In genomic region chr19:2289714-2290435, GRCh38 we compare ENCODE assay signal across 8 cellular contexts. TPM values are rescaled to one million over a fixed set of nuclear protein-coding genes. Genes with fewer than 3 reads are reported as not detected.
A peak's percentile ranks its signal among the peaks of the same experiment; 100 is the strongest.
DNase-seq lines count a peak whose midpoint lies in the region; ATAC-seq, FAIRE-seq and TF ChIP-seq lines count a peak whose summit lies in the region.

No MANE protein-coding gene starts in this region.

- H3K27me3 Mint-ChIP-seq in central memory CD8-positive, alpha-beta T cell, result no peaks in the 10 kb centered on the region

- ATAC-seq in HepG2 (no peak), GM21717 (IDR thresholded peaks at IDR 0.05; ENCODE audit: unreplicated experiment) (no peak)
- peak; percentile 71 for ATAC-seq in central memory CD8-positive, alpha-beta T cell (replicated peaks; ENCODE audit: extremely low read depth, poor library complexity, severe bottlenecking)

- BruUV-seq in HepG2 (replicated peaks; lab: Mats Ljungman, UMichigan), result no TSS peak

- TF ChIP-seq CTCF in liver (IDR thresholded peaks at IDR 0.05; ENCODE audit: low read depth, low read length, missing input control) (no peak), HepG2 (CRISPR knock-in tag; IDR thresholded peaks at IDR 0.05) (no peak)

- H3K36me3 Mint-ChIP-seq in central memory CD8-positive, alpha-beta T cell (ENCODE audit: insufficient read depth), result peaks cover 43% of the 10 kb centered on the region

- H4K20me1 ChIP-seq in HepG2 (ENCODE audit: insufficient read depth, low read length), result no peaks in the 10 kb centered on the region; the same call in 1 of the 2 replicates

- no peaks in the 10 kb centered on the region for H3K9me3 ChIP-seq in liver (ENCODE audit: control insufficient read depth in 4 of 4, low read length in 3 of 4)
- H3K9me3 ChIP-seq in HepG2 (ENCODE audit: low read length), result no peaks in the 10 kb centered on the region
- no peaks in the 10 kb centered on the region for H3K9me3 ChIP-seq in mucosa of rectum (ENCODE audit: control insufficient read depth in 2 of 2, low read length in 2 of 2)

- DNase-seq in HepG2 (ENCODE audit: low spot score) (no peak), SKM-1 treated with dmso at 0.1 percent for 144 hours (lab: John Stamatoyannopoulos, UW; ENCODE audit: unreplicated experiment) (peak; percentile 97), NCI-H2107 treated with DMSO at 0.1 percent for 48 hours (lab: John Stamatoyannopoulos, UW; ENCODE audit: unreplicated experiment) (no peak), HTR-8/SVneo (ENCODE audit: insufficient read length, low spot score) (no peak)
- no peak for DNase-seq in central memory CD8-positive, alpha-beta T cell (ENCODE audit: low spot score in 2 of 2)

- no peak for TF ChIP-seq EP300 in HepG2 (IDR thresholded peaks at IDR 0.05; ENCODE audit: low read depth in 2 of 2, low read length in 2 of 2)
- TF ChIP-seq EP300 in HepG2 (CRISPR knock-in tag; IDR thresholded peaks at IDR 0.05; ENCODE audit: borderline replicate concordance), result no peak

- peak overlapping the region in 2 of 3 donors; percentile 16 to 42 for H3K4me3 ChIP-seq in liver (ENCODE audit: low read depth in 1 of 3, low read length in 3 of 3)
- no peak overlapping the region; a peak in 1 of 6 replicates for H3K4me3 ChIP-seq in HepG2 (replicated peaks in 1 of 3; ENCODE audit: insufficient read depth in 1 of 3, low read depth in 2 of 3, low read length in 3 of 3)
- H3K4me3 ChIP-seq in mucosa of rectum (ENCODE audit: low read length in 2 of 2), result peak overlapping the region; percentile 49 to 64

- TF ChIP-seq POLR2A in HepG2 (IDR thresholded peaks at IDR 0.05; ENCODE audit: insufficient read depth in 1 of 2, low read depth in 2 of 2, low read length in 2 of 2), result no peak

- FAIRE-seq in HepG2 (lab: Jason Lieb, UNC) (no peak), HTR-8/SVneo (lab: Jason Lieb, UNC) (no peak)

- TF ChIP-seq RAD21 in liver (IDR thresholded peaks at IDR 0.05), result no peak
- TF ChIP-seq RAD21 in HepG2 (CRISPR knock-in tag; IDR thresholded peaks at IDR 0.05), result no peak

- no peaks in the 10 kb centered on the region for H3K79me2 ChIP-seq in HepG2 (ENCODE audit: insufficient read depth, low read length)

- H3K36me3 ChIP-seq in liver (ENCODE audit: control insufficient read depth in 4 of 4, insufficient read depth in 3 of 4, low read depth in 1 of 4, low read length in 3 of 4), result no peaks in the 10 kb centered on the region
- H3K36me3 ChIP-seq in HepG2 (replicated peaks in 1 of 2; ENCODE audit: control insufficient read depth in 1 of 2, insufficient read depth in 2 of 2, low read length in 2 of 2), result no peaks in the 10 kb centered on the region
- no peaks in the 10 kb centered on the region for H3K36me3 ChIP-seq in mucosa of rectum (ENCODE audit: control insufficient read depth in 2 of 2, insufficient read depth in 2 of 2, low read length in 2 of 2)

- H3K27ac ChIP-seq in liver (ENCODE audit: low read depth in 1 of 2, low read length in 2 of 2) (peak overlapping the region; percentile 50 to 61), HepG2 (ENCODE audit: extremely low read length, insufficient read depth, low read length) (no peak overlapping the region), mucosa of rectum (ENCODE audit: low read depth in 2 of 2, low read length in 2 of 2) (peak overlapping the region in 1 of 2 donors; percentile 76)

- intact Hi-C loops in HepG2 (cut with micrococcal nuclease; ENCODE audit: unreplicated experiment), result no loop called here

- no peak overlapping the region for H3K9ac ChIP-seq in liver (ENCODE audit: low read depth in 1 of 2, low read length in 2 of 2)
- no peak overlapping the region for H3K9ac ChIP-seq in HepG2 (ENCODE audit: insufficient read depth, low read depth, low read length)
- H3K9ac ChIP-seq in mucosa of rectum (ENCODE audit: low read depth in 1 of 2, low read length in 2 of 2), result peak overlapping the region in 1 of 2 donors; percentile 14

- no peak overlapping the region for H2AFZ ChIP-seq in HepG2 (ENCODE audit: low read length)

- H3K27me3 ChIP-seq in liver (ENCODE audit: control insufficient read depth in 4 of 4, insufficient read depth in 4 of 4, low read length in 3 of 4), result peaks cover 0 to 3% (median 0%) of the 10 kb centered on the region in 4 donors
- H3K27me3 ChIP-seq in HepG2 (ENCODE audit: control insufficient read depth in 1 of 2, insufficient read depth in 2 of 2, low read length in 2 of 2), result peaks cover 32 to 91% of the 10 kb centered on the region in 2 experiments
- peaks cover 27 to 53% of the 10 kb centered on the region in 2 donors for H3K27me3 ChIP-seq in mucosa of rectum (ENCODE audit: control insufficient read depth in 2 of 2, insufficient read depth in 2 of 2, low read length in 2 of 2)

- 3% methylated on average over 74 of the region's 74 CpGs for WGBS in liver
- 22% methylated on average over 10 of the region's 74 CpGs for WGBS in HepG2 (ENCODE audit: low lambda C conversion rate)

- POLR2A ChIA-PET in HepG2 (lab: Yijun Ruan, JAX), result no interaction called here

- no peak overlapping the region for H3K4me2 ChIP-seq in HepG2 (ENCODE audit: low read depth, low read length)

- H3K4me1 ChIP-seq in liver (ENCODE audit: control insufficient read depth in 4 of 4, insufficient read depth in 4 of 4, low read length in 3 of 4) (peaks cover 0 to 20% (median 11%) of the 10 kb centered on the region in 4 donors), HepG2 (ENCODE audit: insufficient read depth, low read length) (peaks cover 46% of the 10 kb centered on the region), mucosa of rectum (ENCODE audit: control insufficient read depth in 2 of 2, insufficient read depth in 2 of 2, low read length in 2 of 2) (peaks cover 0 to 17% of the 10 kb centered on the region in 2 donors)

- CTCF ChIA-PET in HepG2 (lab: Yijun Ruan, JAX; ENCODE audit: low intra/inter-chr PET ratio, low total read pairs), result no interaction called here

- H3K9me3 Mint-ChIP-seq in central memory CD8-positive, alpha-beta T cell, result no peaks in the 10 kb centered on the region

- peak overlapping the region; percentile 90 for H3K27ac Mint-ChIP-seq in central memory CD8-positive, alpha-beta T cell (ENCODE audit: low read depth)

- peaks cover 29% of the 10 kb centered on the region for H3K4me1 Mint-ChIP-seq in central memory CD8-positive, alpha-beta T cell

- in situ Hi-C loops in HepG2 (cut with HindIII; ENCODE audit: extremely low pct_ligation_motif_present, low pct_unique_long_range_greater_than_20kb), result no loop called here

- peak overlapping the region; percentile 77 for H3K4me3 Mint-ChIP-seq in central memory CD8-positive, alpha-beta T cell

RNA-seq across cellular contexts. Expression of gene PEAK3, which starts 7.9 kb away (rescaled TPM):
- total RNA-seq in liver (under 1 TPM; 0.09 to 0.67 TPM), HepG2 (2016; rRNA removed; fragmentation: Illumina TruSeq; extraction: Trizol) (not detected in 2 replicates)
- polyA plus RNA-seq in liver (under 1 TPM; 0.21 to 0.42 TPM), HepG2 (2011; rRNA removed) (not detected in 2 replicates)
- total RNA-seq in HepG2 (2016; cell fraction: cytosol; rRNA removed; fragmentation: Illumina TruSeq; extraction: Trizol; ENCODE audit: low read depth), result not detected in 2 replicates
- not detected in 2 replicates for total RNA-seq in HepG2 (2016; cell fraction: insoluble cytoplasmic fraction; rRNA removed; fragmentation: Illumina TruSeq; extraction: Trizol)
- not detected in 2 replicates for total RNA-seq in HepG2 (2016; cell fraction: membrane; rRNA removed; fragmentation: Illumina TruSeq; extraction: Trizol)
- not detected in 2 replicates for total RNA-seq in HepG2 (2016; cell fraction: nucleus; rRNA removed; fragmentation: Illumina TruSeq; extraction: Trizol)
- not detected in 2 replicates for polyA plus RNA-seq in HepG2 (2011; cell fraction: cytosol; rRNA removed)
- not detected in 2 replicates for polyA plus RNA-seq in HepG2 (2011; cell fraction: nucleus; rRNA removed)
- not detected in 2 replicates for polyA plus RNA-seq in HepG2 (2012)
- not detected in 2 replicates for polyA plus RNA-seq in HepG2 (2016; cell fraction: cytosol; fragmentation: Illumina TruSeq; extraction: Trizol; ENCODE audit: low read depth)
- not detected in 2 replicates for polyA plus RNA-seq in HepG2 (2016; cell fraction: insoluble cytoplasmic fraction; fragmentation: Illumina TruSeq; extraction: Trizol; ENCODE audit: low read depth)
- not detected in 2 replicates for polyA plus RNA-seq in HepG2 (2016; cell fraction: membrane; fragmentation: Illumina TruSeq; extraction: Trizol; ENCODE audit: low read depth)
- polyA plus RNA-seq in HepG2 (2016; cell fraction: nucleus; fragmentation: Illumina TruSeq; extraction: Trizol; ENCODE audit: insufficient read depth, low read depth), result not detected in 2 replicates
- polyA minus RNA-seq in HepG2 (2011; rRNA and poly(A)+ RNA removed; ENCODE audit: low replicate concordance), result not detected in 2 replicates
- not detected in 2 replicates for polyA minus RNA-seq in HepG2 (2011; cell fraction: cytosol; rRNA and poly(A)+ RNA removed)
- polyA minus RNA-seq in HepG2 (2011; cell fraction: nucleus; rRNA and poly(A)+ RNA removed), result not detected in 2 replicates

RNA-seq across cellular contexts. Expression of gene LINGO3, which starts 18.1 kb away (rescaled TPM):
- total RNA-seq in liver, result under 1 TPM; 0.05 to 0.08 TPM
- polyA plus RNA-seq in liver, result under 1 TPM; 0.02 to 0.08 TPM
- not detected in 2 replicates for total RNA-seq in HepG2 (2016; rRNA removed; fragmentation: Illumina TruSeq; extraction: Trizol)
- total RNA-seq in HepG2 (2016; cell fraction: cytosol; rRNA removed; fragmentation: Illumina TruSeq; extraction: Trizol; ENCODE audit: low read depth), result not detected in 2 replicates
- total RNA-seq in HepG2 (2016; cell fraction: insoluble cytoplasmic fraction; rRNA removed; fragmentation: Illumina TruSeq; extraction: Trizol), result not detected in 2 replicates
- total RNA-seq in HepG2 (2016; cell fraction: membrane; rRNA removed; fragmentation: Illumina TruSeq; extraction: Trizol), result not detected in 2 replicates
- not detected in 2 replicates for total RNA-seq in HepG2 (2016; cell fraction: nucleus; rRNA removed; fragmentation: Illumina TruSeq; extraction: Trizol)
- polyA plus RNA-seq in HepG2 (2011; rRNA removed), result not detected in 2 replicates
- polyA plus RNA-seq in HepG2 (2011; cell fraction: cytosol; rRNA removed), result not detected in 2 replicates
- polyA plus RNA-seq in HepG2 (2011; cell fraction: nucleus; rRNA removed), result not detected in 2 replicates
- polyA plus RNA-seq in HepG2 (2012), result not detected in 2 replicates
- polyA plus RNA-seq in HepG2 (2016; cell fraction: cytosol; fragmentation: Illumina TruSeq; extraction: Trizol; ENCODE audit: low read depth), result not detected in 2 replicates
- not detected in 2 replicates for polyA plus RNA-seq in HepG2 (2016; cell fraction: insoluble cytoplasmic fraction; fragmentation: Illumina TruSeq; extraction: Trizol; ENCODE audit: low read depth)
- polyA plus RNA-seq in HepG2 (2016; cell fraction: membrane; fragmentation: Illumina TruSeq; extraction: Trizol; ENCODE audit: low read depth), result not detected in 2 replicates
- not detected in 2 replicates for polyA plus RNA-seq in HepG2 (2016; cell fraction: nucleus; fragmentation: Illumina TruSeq; extraction: Trizol; ENCODE audit: insufficient read depth, low read depth)
- not detected in 2 replicates for polyA minus RNA-seq in HepG2 (2011; rRNA and poly(A)+ RNA removed; ENCODE audit: low replicate concordance)
- polyA minus RNA-seq in HepG2 (2011; cell fraction: cytosol; rRNA and poly(A)+ RNA removed), result not detected in 2 replicates
- not detected in 2 replicates for polyA minus RNA-seq in HepG2 (2011; cell fraction: nucleus; rRNA and poly(A)+ RNA removed)

RNA-seq across cellular contexts. Expression of gene JSRP1, which starts 33.7 kb away (rescaled TPM):
- total RNA-seq in liver (under 1 TPM in 1 of 2 donors, not detected in 1; 0.25 TPM), HepG2 (2016; rRNA removed; fragmentation: Illumina TruSeq; extraction: Trizol) (0.38 and 0.73 TPM in 2 replicates)
- polyA plus RNA-seq in liver (under 1 TPM; 0.39 to 0.45 TPM), HepG2 (2011; rRNA removed) (0.16 and 0.39 TPM in 2 replicates)
- 1.1 TPM in 2 replicates for total RNA-seq in HepG2 (2016; cell fraction: cytosol; rRNA removed; fragmentation: Illumina TruSeq; extraction: Trizol; ENCODE audit: low read depth)
- 0.54 and 0.56 TPM in 2 replicates for total RNA-seq in HepG2 (2016; cell fraction: insoluble cytoplasmic fraction; rRNA removed; fragmentation: Illumina TruSeq; extraction: Trizol)
- 0.96 and 1.2 TPM in 2 replicates for total RNA-seq in HepG2 (2016; cell fraction: membrane; rRNA removed; fragmentation: Illumina TruSeq; extraction: Trizol)
- 0.40 and 0.69 TPM in 2 replicates for total RNA-seq in HepG2 (2016; cell fraction: nucleus; rRNA removed; fragmentation: Illumina TruSeq; extraction: Trizol)
- polyA plus RNA-seq in HepG2 (2011; cell fraction: cytosol; rRNA removed), result 0.27 and 0.36 TPM in 2 replicates
- polyA plus RNA-seq in HepG2 (2011; cell fraction: nucleus; rRNA removed), result 0.29 TPM in 1 of 2 replicates, not detected in the other
- polyA plus RNA-seq in HepG2 (2012), result 0.41 and 0.44 TPM in 2 replicates
- 0.88 and 1.2 TPM in 2 replicates for polyA plus RNA-seq in HepG2 (2016; cell fraction: cytosol; fragmentation: Illumina TruSeq; extraction: Trizol; ENCODE audit: low read depth)
- polyA plus RNA-seq in HepG2 (2016; cell fraction: insoluble cytoplasmic fraction; fragmentation: Illumina TruSeq; extraction: Trizol; ENCODE audit: low read depth), result 0.73 and 0.80 TPM in 2 replicates
- 0.84 and 1.0 TPM in 2 replicates for polyA plus RNA-seq in HepG2 (2016; cell fraction: membrane; fragmentation: Illumina TruSeq; extraction: Trizol; ENCODE audit: low read depth)
- polyA plus RNA-seq in HepG2 (2016; cell fraction: nucleus; fragmentation: Illumina TruSeq; extraction: Trizol; ENCODE audit: insufficient read depth, low read depth), result 0.57 and 0.95 TPM in 2 replicates
- not detected in 2 replicates for polyA minus RNA-seq in HepG2 (2011; rRNA and poly(A)+ RNA removed; ENCODE audit: low replicate concordance)
- not detected in 2 replicates for polyA minus RNA-seq in HepG2 (2011; cell fraction: cytosol; rRNA and poly(A)+ RNA removed)
- not detected in 2 replicates for polyA minus RNA-seq in HepG2 (2011; cell fraction: nucleus; rRNA and poly(A)+ RNA removed)

RNA-seq across cellular contexts. Expression of gene LSM7, which starts 38.5 kb away (rescaled TPM):
- total RNA-seq in liver (10 to 100 TPM; 23.6 to 37.9 TPM), HepG2 (2016; rRNA removed; fragmentation: Illumina TruSeq; extraction: Trizol) (140 and 152 TPM in 2 replicates)
- polyA plus RNA-seq in liver (10 to 100 TPM; 39.0 to 59.9 TPM), HepG2 (2011; rRNA removed) (197 and 205 TPM in 2 replicates)
- total RNA-seq in HepG2 (2016; cell fraction: cytosol; rRNA removed; fragmentation: Illumina TruSeq; extraction: Trizol; ENCODE audit: low read depth), result 44.1 and 45.1 TPM in 2 replicates
- total RNA-seq in HepG2 (2016; cell fraction: insoluble cytoplasmic fraction; rRNA removed; fragmentation: Illumina TruSeq; extraction: Trizol), result 149 and 168 TPM in 2 replicates
- 74.4 and 75.3 TPM in 2 replicates for total RNA-seq in HepG2 (2016; cell fraction: membrane; rRNA removed; fragmentation: Illumina TruSeq; extraction: Trizol)
- total RNA-seq in HepG2 (2016; cell fraction: nucleus; rRNA removed; fragmentation: Illumina TruSeq; extraction: Trizol), result 48.6 and 65.2 TPM in 2 replicates
- 474 and 745 TPM in 2 replicates for polyA plus RNA-seq in HepG2 (2011; cell fraction: cytosol; rRNA removed)
- 183 and 205 TPM in 2 replicates for polyA plus RNA-seq in HepG2 (2011; cell fraction: nucleus; rRNA removed)
- 107 and 132 TPM in 2 replicates for polyA plus RNA-seq in HepG2 (2012)
- 60.8 and 62.0 TPM in 2 replicates for polyA plus RNA-seq in HepG2 (2016; cell fraction: cytosol; fragmentation: Illumina TruSeq; extraction: Trizol; ENCODE audit: low read depth)
- polyA plus RNA-seq in HepG2 (2016; cell fraction: insoluble cytoplasmic fraction; fragmentation: Illumina TruSeq; extraction: Trizol; ENCODE audit: low read depth), result 210 and 243 TPM in 2 replicates
- 91.7 and 96.1 TPM in 2 replicates for polyA plus RNA-seq in HepG2 (2016; cell fraction: membrane; fragmentation: Illumina TruSeq; extraction: Trizol; ENCODE audit: low read depth)
- 132 and 138 TPM in 2 replicates for polyA plus RNA-seq in HepG2 (2016; cell fraction: nucleus; fragmentation: Illumina TruSeq; extraction: Trizol; ENCODE audit: insufficient read depth, low read depth)
- 42.2 and 52.7 TPM in 2 replicates for polyA minus RNA-seq in HepG2 (2011; rRNA and poly(A)+ RNA removed; ENCODE audit: low replicate concordance)
- 19.9 and 26.7 TPM in 2 replicates for polyA minus RNA-seq in HepG2 (2011; cell fraction: cytosol; rRNA and poly(A)+ RNA removed)
- polyA minus RNA-seq in HepG2 (2011; cell fraction: nucleus; rRNA and poly(A)+ RNA removed), result 24.1 and 27.4 TPM in 2 replicates

RNA-seq across cellular contexts. Expression of gene SPPL2B, which starts 38.6 kb away (rescaled TPM):
- total RNA-seq in liver (10 to 100 TPM; 20.2 to 34.6 TPM), HepG2 (2016; rRNA removed; fragmentation: Illumina TruSeq; extraction: Trizol) (3.4 and 15.2 TPM in 2 replicates)
- polyA plus RNA-seq in liver (10 to 100 TPM in 1 of 2 donors, 1 to 10 TPM in 1; 9.5 to 22.6 TPM), HepG2 (2011; rRNA removed) (14.9 and 20.5 TPM in 2 replicates)
- total RNA-seq in HepG2 (2016; cell fraction: cytosol; rRNA removed; fragmentation: Illumina TruSeq; extraction: Trizol; ENCODE audit: low read depth), result 6.9 and 7.1 TPM in 2 replicates
- 2.9 and 18.4 TPM in 2 replicates for total RNA-seq in HepG2 (2016; cell fraction: insoluble cytoplasmic fraction; rRNA removed; fragmentation: Illumina TruSeq; extraction: Trizol)
- total RNA-seq in HepG2 (2016; cell fraction: membrane; rRNA removed; fragmentation: Illumina TruSeq; extraction: Trizol), result 7.4 and 8.6 TPM in 2 replicates
- 23.4 and 26.4 TPM in 2 replicates for total RNA-seq in HepG2 (2016; cell fraction: nucleus; rRNA removed; fragmentation: Illumina TruSeq; extraction: Trizol)
- 6.0 and 9.1 TPM in 2 replicates for polyA plus RNA-seq in HepG2 (2011; cell fraction: cytosol; rRNA removed)
- polyA plus RNA-seq in HepG2 (2011; cell fraction: nucleus; rRNA removed), result 268 and 341 TPM in 2 replicates
- polyA plus RNA-seq in HepG2 (2012), result 23.1 and 25.3 TPM in 2 replicates
- polyA plus RNA-seq in HepG2 (2016; cell fraction: cytosol; fragmentation: Illumina TruSeq; extraction: Trizol; ENCODE audit: low read depth), result 1.2 and 1.3 TPM in 2 replicates
- polyA plus RNA-seq in HepG2 (2016; cell fraction: insoluble cytoplasmic fraction; fragmentation: Illumina TruSeq; extraction: Trizol; ENCODE audit: low read depth), result 3.0 and 4.0 TPM in 2 replicates
- 2.8 and 3.3 TPM in 2 replicates for polyA plus RNA-seq in HepG2 (2016; cell fraction: membrane; fragmentation: Illumina TruSeq; extraction: Trizol; ENCODE audit: low read depth)
- polyA plus RNA-seq in HepG2 (2016; cell fraction: nucleus; fragmentation: Illumina TruSeq; extraction: Trizol; ENCODE audit: insufficient read depth, low read depth), result 101 and 111 TPM in 2 replicates
- polyA minus RNA-seq in HepG2 (2011; rRNA and poly(A)+ RNA removed; ENCODE audit: low replicate concordance), result 14.4 and 27.8 TPM in 2 replicates
- 5.8 and 11.0 TPM in 2 replicates for polyA minus RNA-seq in HepG2 (2011; cell fraction: cytosol; rRNA and poly(A)+ RNA removed)
- polyA minus RNA-seq in HepG2 (2011; cell fraction: nucleus; rRNA and poly(A)+ RNA removed), result 17.9 and 24.7 TPM in 2 replicates

Comparison
In these comparisons a context has a peak if more than half of its experiments do, and no peak if none do; other contexts are left out.
1. H3K4me3 ChIP-seq: peak in liver (2 of 3) and mucosa of rectum (2 of 2); none in HepG2 (0 of 3).